Comparison of ENCODE assay signal across 9 cellular contexts in genomic region chr1:112904071-112904830, GRCh38. TPM values are rescaled to one million over a fixed set of nuclear protein-coding genes. Genes with fewer than 3 reads are reported as not detected.
DNase-seq lines count a peak whose midpoint lies in the region; ATAC-seq and TF ChIP-seq lines count a peak whose summit lies in the region.
"Had no signal": no experiment of that assay in that cellular context is flagged by ENCODE, and none has a peak within 500 bp of the region (broad histone marks: within the 10 kb centered on the region; RNA-seq: fewer than 3 reads in every experiment).

No MANE protein-coding gene starts in this region.

- H2AFZ ChIP-seq in fibroblast of lung (ENCODE audit: low read length): no peak overlapping the region

- no peak overlapping the region for H3K4me2 ChIP-seq in fibroblast of lung (ENCODE audit: extremely low read depth, insufficient read depth, low read length)

- H3K36me3 ChIP-seq in fibroblast of lung (ENCODE audit: control insufficient read depth, insufficient read depth, low read length): no peaks in the 10 kb centered on the region

- TF ChIP-seq CTCF in WTC11 (IDR thresholded peaks at IDR 0.05) (no peak), fibroblast of lung (conservative IDR thresholded peaks at IDR 0.05 in 1 of 2, IDR thresholded peaks at IDR 0.05 in 1 of 2; ENCODE audit: low read depth in 1 of 2, low read length in 2 of 2) (no peak)

- no peaks in the 10 kb centered on the region for H3K9me3 ChIP-seq in fibroblast of lung (ENCODE audit: control insufficient read depth, insufficient read depth, low read depth, low read length)

- no peaks in the 10 kb centered on the region for H3K27me3 Mint-ChIP-seq in WTC11 (ENCODE audit: low read depth)

- peaks cover 55% of the 10 kb centered on the region for H3K4me1 Mint-ChIP-seq in WTC11

- ATAC-seq in WTC11: no peak
- ATAC-seq in GM19395 (IDR thresholded peaks at IDR 0.05; ENCODE audit: unreplicated experiment): no peak

- peaks cover 12% of the 10 kb centered on the region for H3K36me3 Mint-ChIP-seq in WTC11

- no peaks in the 10 kb centered on the region for H4K20me1 ChIP-seq in fibroblast of lung (ENCODE audit: control insufficient read depth, extremely low read depth, insufficient read depth, low read length)

- peak overlapping the region; percentile 55 for H3K27ac Mint-ChIP-seq in WTC11

- H3K9me3 Mint-ChIP-seq in WTC11: no peaks in the 10 kb centered on the region

- H3K9ac ChIP-seq in fibroblast of lung (ENCODE audit: insufficient read depth, low read length): no peak overlapping the region

- H3K4me3 ChIP-seq in fibroblast of lung (replicated peaks in 1 of 4; ENCODE audit: control extremely low read depth in 1 of 4, insufficient read depth in 1 of 4, low read depth in 3 of 4, low read length in 4 of 4): no peak overlapping the region

- no peaks in the 10 kb centered on the region for H3K27me3 ChIP-seq in fibroblast of lung (ENCODE audit: control insufficient read depth, insufficient read depth, low read length)

- H3K4me1 ChIP-seq in fibroblast of lung (ENCODE audit: control insufficient read depth, extremely low read depth, insufficient read depth, low read length): peaks cover 2% of the 10 kb centered on the region

- CTCF ChIA-PET in WTC11 (lab: Charles Lee): interaction anchor here (0.9 to 3.0 kb wide), 5 partner anchors 94 to 188 kb away, joined by 3 to 20 read pairs (median 12); partner anchors contain the start of genes LRIG2 and PPM1J

- in situ Hi-C loops in KBM-7 (cut with MboI; ENCODE audit: low pct_unique_long_range_greater_than_20kb, low sequenced_read_pairs): no loop called here

- POLR2A ChIA-PET in WTC11 (lab: Charles Lee): no interaction called here

- H3K4me3 Mint-ChIP-seq in WTC11: no peak overlapping the region
- H3K4me3 Mint-ChIP-seq: neural crest cell had no signal

- H3K79me2 ChIP-seq in fibroblast of lung (ENCODE audit: control insufficient read depth, insufficient read depth, low read length): no peaks in the 10 kb centered on the region

- H3K27ac ChIP-seq in fibroblast of lung (ENCODE audit: insufficient read depth, low read length): no peak overlapping the region

- DNase-seq in HT-29 (ENCODE audit: low spot score): peak; percentile 65
- DNase-seq in WTC11 (ENCODE audit: low spot score): no peak
- peak; percentile 81 to 94 for DNase-seq in fibroblast of lung (ENCODE audit: low read depth in 2 of 2)
- DNase-seq in stimulated activated CD8-positive, alpha-beta memory T cell treated with anti-CD3 and anti-CD28 coated beads, Interleukin-12 subunit alpha, Interleukin-12 subunit beta, amount 100 ng/mL, for 24 hours (ENCODE audit: extremely low read depth): peak; percentile 15
- DNase-seq in NCI-H2196 (lab: John Stamatoyannopoulos, UW; ENCODE audit: unreplicated experiment): no peak
- no peak for DNase-seq in KBM-7
- no peak for DNase-seq in NCI-H2107 treated with DMSO at 0.1 percent for 48 hours (lab: John Stamatoyannopoulos, UW; ENCODE audit: unreplicated experiment)

TF ChIP-seq in WTC11, 78 proteins besides CTCF, POLR2A, EP300 and RAD21:
- TF ChIP-seq PRRX2 (CRISPR knock-in tag; IDR thresholded peaks at IDR 0.05) (no peak), TCF7 (CRISPR knock-in tag; IDR thresholded peaks at IDR 0.05; ENCODE audit: low read depth) (no peak)

RNA-seq across cellular contexts. Expression of gene SLC16A1, which starts 51.7 kb away (rescaled TPM):
- total RNA-seq in HT-29 (2014; rRNA removed; shearing (Covaris generic)): 61.7 and 74.2 TPM in 2 replicates
- total RNA-seq in WTC11 (2021) (328 to 381 TPM (median 374 TPM) in 3 replicates), fibroblast of lung (59.1 and 70.1 TPM in 2 replicates)
- polyA plus RNA-seq in fibroblast of lung: 51.3 and 63.3 TPM in 2 replicates
- polyA plus RNA-seq in fibroblast of lung (2012): 33.7 and 34.7 TPM in 2 replicates
- polyA minus RNA-seq in fibroblast of lung (ENCODE audit: low replicate concordance): 103 and 114 TPM in 2 replicates

Comparison
In these comparisons a context has a peak if more than half of its experiments do, and no peak if none do; other contexts are left out.
1. DNase-seq: peak in HT-29 (single experiment), fibroblast of lung (2 of 2) and stimulated activated CD8-positive, alpha-beta memory T cell treated with anti-CD3 and anti-CD28 coated beads, Interleukin-12 subunit alpha, Interleukin-12 subunit beta, amount 100 ng/mL, for 24 hours (single experiment); none in WTC11 (single experiment), NCI-H2196 (single experiment), KBM-7 (single experiment) and NCI-H2107 treated with DMSO at 0.1 percent for 48 hours (single experiment).